Comparison of ENCODE assay signal across 21 cellular contexts in genomic region chr14:33451211-33451610, GRCh38.
"Had no signal": no experiment of that assay in that cellular context is flagged by ENCODE, and none has a peak within 500 bp of the region (broad histone marks: within the 10 kb centered on the region; RNA-seq: fewer than 3 reads in every experiment).

No MANE protein-coding gene starts in this region.

- H3K36me3 ChIP-seq: esophagus squamous epithelium, neutrophil, suprapubic skin, transverse colon had no signal

- H3K27me3 Mint-ChIP-seq: activated naive CD8-positive, alpha-beta T cell treated with anti-CD3 and anti-CD28 coated beads for 36 hours; activated T-cell treated with anti-CD3 and anti-CD28 coated beads, Interleukin-2, amount 50 U/mL, for 24 hours; activated T-helper 17 cell treated with anti-CD3 and anti-CD28 coated beads, Interleukin-2, amount 50 U/mL, for 72 hours; memory B cell; natural killer cell treated with Interleukin-12 subunit alpha and Interleukin-12 subunit beta and Interleukin-15 and Interleukin-18, amount 100 ng/mL, for 72 hours; stimulated activated naive CD8-positive, alpha-beta T cell treated with anti-CD3 and anti-CD28 coated beads, Interleukin-15, amount 100 ng/mL, for 72 hours had no signal

- ATAC-seq: activated T-helper 17 cell treated with anti-CD3 and anti-CD28 coated beads, Interleukin-2, amount 50 U/mL, for 72 hours; natural killer cell treated with Interleukin-12 subunit alpha and Interleukin-12 subunit beta and Interleukin-15 and Interleukin-18, amount 100 ng/mL, for 72 hours; stimulated activated naive CD8-positive, alpha-beta T cell treated with anti-CD3 and anti-CD28 coated beads, Interleukin-15, amount 100 ng/mL, for 72 hours; WTC11 had no signal

- H3K4me3 Mint-ChIP-seq: activated naive CD8-positive, alpha-beta T cell treated with anti-CD3 and anti-CD28 coated beads for 36 hours; activated T-cell treated with anti-CD3 and anti-CD28 coated beads, Interleukin-2, amount 50 U/mL, for 24 hours; activated T-helper 17 cell treated with anti-CD3 and anti-CD28 coated beads, Interleukin-2, amount 50 U/mL, for 72 hours; endodermal cell; memory B cell; natural killer cell treated with Interleukin-12 subunit alpha and Interleukin-12 subunit beta and Interleukin-15 and Interleukin-18, amount 100 ng/mL, for 72 hours; stimulated activated naive CD8-positive, alpha-beta T cell treated with anti-CD3 and anti-CD28 coated beads, Interleukin-15, amount 100 ng/mL, for 72 hours; WTC11 had no signal

- H3K4me1 ChIP-seq: parathyroid adenoma, suprapubic skin had no signal

- H3K36me3 Mint-ChIP-seq: activated naive CD8-positive, alpha-beta T cell treated with anti-CD3 and anti-CD28 coated beads for 36 hours; memory B cell; natural killer cell treated with Interleukin-12 subunit alpha and Interleukin-12 subunit beta and Interleukin-15 and Interleukin-18, amount 100 ng/mL, for 72 hours; WTC11 had no signal

- H3K9me3 ChIP-seq: esophagus squamous epithelium, neutrophil, suprapubic skin, transverse colon had no signal

- H3K9me3 Mint-ChIP-seq: activated naive CD8-positive, alpha-beta T cell treated with anti-CD3 and anti-CD28 coated beads for 36 hours; activated T-cell treated with anti-CD3 and anti-CD28 coated beads, Interleukin-2, amount 50 U/mL, for 24 hours; endodermal cell; memory B cell; stimulated activated naive CD8-positive, alpha-beta T cell treated with anti-CD3 and anti-CD28 coated beads, Interleukin-15, amount 100 ng/mL, for 72 hours; WTC11 had no signal

- H3K27ac Mint-ChIP-seq: activated naive CD8-positive, alpha-beta T cell treated with anti-CD3 and anti-CD28 coated beads for 36 hours; activated T-cell treated with anti-CD3 and anti-CD28 coated beads, Interleukin-2, amount 50 U/mL, for 24 hours; activated T-helper 17 cell treated with anti-CD3 and anti-CD28 coated beads, Interleukin-2, amount 50 U/mL, for 72 hours; endodermal cell; memory B cell; natural killer cell treated with Interleukin-12 subunit alpha and Interleukin-12 subunit beta and Interleukin-15 and Interleukin-18, amount 100 ng/mL, for 72 hours; stimulated activated naive CD8-positive, alpha-beta T cell treated with anti-CD3 and anti-CD28 coated beads, Interleukin-15, amount 100 ng/mL, for 72 hours; WTC11 had no signal

- H3K4me3 ChIP-seq: esophagus squamous epithelium, suprapubic skin, transverse colon had no signal

- H3K4me1 Mint-ChIP-seq: memory B cell had no signal

- DNase-seq: activated CD8-positive, alpha-beta memory T cell treated with anti-CD3 and anti-CD28 coated beads for 24 hours; activated CD8-positive, alpha-beta memory T cell treated with anti-CD3 and anti-CD28 coated beads, Interleukin-2, amount 50 U/mL, for 4 hours; activated naive CD4-positive, alpha-beta T cell; activated naive CD8-positive, alpha-beta T cell treated with anti-CD3 and anti-CD28 coated beads for 36 hours; activated T-cell treated with anti-CD3 and anti-CD28 coated beads, Interleukin-2, amount 50 U/mL, for 24 hours; amniotic stem cell; cerebellar nuclear complex; cortex of kidney; endodermal cell; esophagus squamous epithelium; stimulated activated CD4-positive, alpha-beta T cell treated with anti-CD3 and anti-CD28 coated beads, Interleukin-12 subunit alpha, Interleukin-12 subunit beta, amount 100 ng/mL, for 4 hours; stimulated activated naive CD8-positive, alpha-beta T cell treated with anti-CD3 and anti-CD28 coated beads, Interleukin-15, amount 100 ng/mL, for 72 hours; T-helper 9 cell; transverse colon had no signal

- H3K27ac ChIP-seq: esophagus squamous epithelium, neutrophil, parathyroid adenoma, suprapubic skin, transverse colon had no signal

- H3K27me3 ChIP-seq: esophagus squamous epithelium, neutrophil, suprapubic skin, transverse colon had no signal
